In the genomic region with DNA sequence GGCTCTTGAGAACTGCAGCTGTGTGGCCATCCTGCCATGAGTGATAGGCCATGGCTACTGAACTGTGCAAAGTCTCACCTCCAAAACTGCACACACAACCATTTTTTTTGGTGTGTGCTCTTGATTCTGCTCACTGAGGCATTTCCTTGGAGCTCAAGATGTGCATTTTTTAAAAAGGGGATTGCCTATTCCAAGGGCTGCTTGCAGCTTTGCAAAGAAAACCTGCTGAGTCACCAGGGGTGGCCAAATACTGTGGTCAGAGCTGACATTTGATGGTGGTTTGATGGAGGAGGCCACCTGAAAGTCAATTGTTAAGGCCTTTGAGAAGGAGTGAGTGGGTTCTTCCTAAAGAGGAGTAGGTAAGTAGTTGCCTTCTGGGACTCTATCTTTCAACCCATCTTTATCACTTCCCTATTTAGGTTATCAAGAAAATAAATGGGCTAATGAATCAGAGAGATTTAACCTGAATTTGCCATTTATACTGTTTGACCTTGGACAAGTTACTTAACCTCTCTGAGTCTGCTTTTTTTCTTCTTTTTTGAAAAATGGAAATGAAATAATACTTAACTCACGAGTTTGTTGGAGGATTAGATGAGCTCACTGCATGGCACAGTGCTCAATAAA, we compare ENCODE assay signal across 2 cellular contexts.
TF ChIP-seq lines count a peak whose summit lies in the region.

No MANE protein-coding gene starts in this region.

TF ChIP-seq in SK-N-SH treated with all-trans-retinoic acid at 6 μM for 48 hours, 23 proteins besides CTCF, POLR2A, EP300 and RAD21 (continued from another document):
- TF ChIP-seq, protein P1, sequence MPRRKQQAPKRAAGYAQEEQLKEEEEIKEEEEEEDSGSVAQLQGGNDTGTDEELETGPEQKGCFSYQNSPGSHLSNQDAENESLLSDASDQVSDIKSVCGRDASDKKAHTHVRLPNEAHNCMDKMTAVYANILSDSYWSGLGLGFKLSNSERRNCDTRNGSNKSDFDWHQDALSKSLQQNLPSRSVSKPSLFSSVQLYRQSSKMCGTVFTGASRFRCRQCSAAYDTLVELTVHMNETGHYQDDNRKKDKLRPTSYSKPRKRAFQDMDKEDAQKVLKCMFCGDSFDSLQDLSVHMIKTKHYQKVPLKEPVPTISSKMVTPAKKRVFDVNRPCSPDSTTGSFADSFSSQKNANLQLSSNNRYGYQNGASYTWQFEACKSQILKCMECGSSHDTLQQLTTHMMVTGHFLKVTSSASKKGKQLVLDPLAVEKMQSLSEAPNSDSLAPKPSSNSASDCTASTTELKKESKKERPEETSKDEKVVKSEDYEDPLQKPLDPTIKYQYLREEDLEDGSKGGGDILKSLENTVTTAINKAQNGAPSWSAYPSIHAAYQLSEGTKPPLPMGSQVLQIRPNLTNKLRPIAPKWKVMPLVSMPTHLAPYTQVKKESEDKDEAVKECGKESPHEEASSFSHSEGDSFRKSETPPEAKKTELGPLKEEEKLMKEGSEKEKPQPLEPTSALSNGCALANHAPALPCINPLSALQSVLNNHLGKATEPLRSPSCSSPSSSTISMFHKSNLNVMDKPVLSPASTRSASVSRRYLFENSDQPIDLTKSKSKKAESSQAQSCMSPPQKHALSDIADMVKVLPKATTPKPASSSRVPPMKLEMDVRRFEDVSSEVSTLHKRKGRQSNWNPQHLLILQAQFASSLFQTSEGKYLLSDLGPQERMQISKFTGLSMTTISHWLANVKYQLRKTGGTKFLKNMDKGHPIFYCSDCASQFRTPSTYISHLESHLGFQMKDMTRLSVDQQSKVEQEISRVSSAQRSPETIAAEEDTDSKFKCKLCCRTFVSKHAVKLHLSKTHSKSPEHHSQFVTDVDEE (CRISPR knock-in tag; IDR thresholded peaks at IDR 0.05): no peak
- TF ChIP-seq GLIS3 (CRISPR knock-in tag; IDR thresholded peaks at IDR 0.05): no peak
- TF ChIP-seq BACH2 (CRISPR knock-in tag; IDR thresholded peaks at IDR 0.05; ENCODE audit: borderline replicate concordance): no peak
- no peak for TF ChIP-seq CSDC2 (CRISPR knock-in tag; IDR thresholded peaks at IDR 0.05)
- TF ChIP-seq SNAI2 (CRISPR knock-in tag; IDR thresholded peaks at IDR 0.05): no peak
- TF ChIP-seq TCF4 (CRISPR knock-in tag; IDR thresholded peaks at IDR 0.05; ENCODE audit: borderline replicate concordance): no peak
- TF ChIP-seq, protein P2, sequence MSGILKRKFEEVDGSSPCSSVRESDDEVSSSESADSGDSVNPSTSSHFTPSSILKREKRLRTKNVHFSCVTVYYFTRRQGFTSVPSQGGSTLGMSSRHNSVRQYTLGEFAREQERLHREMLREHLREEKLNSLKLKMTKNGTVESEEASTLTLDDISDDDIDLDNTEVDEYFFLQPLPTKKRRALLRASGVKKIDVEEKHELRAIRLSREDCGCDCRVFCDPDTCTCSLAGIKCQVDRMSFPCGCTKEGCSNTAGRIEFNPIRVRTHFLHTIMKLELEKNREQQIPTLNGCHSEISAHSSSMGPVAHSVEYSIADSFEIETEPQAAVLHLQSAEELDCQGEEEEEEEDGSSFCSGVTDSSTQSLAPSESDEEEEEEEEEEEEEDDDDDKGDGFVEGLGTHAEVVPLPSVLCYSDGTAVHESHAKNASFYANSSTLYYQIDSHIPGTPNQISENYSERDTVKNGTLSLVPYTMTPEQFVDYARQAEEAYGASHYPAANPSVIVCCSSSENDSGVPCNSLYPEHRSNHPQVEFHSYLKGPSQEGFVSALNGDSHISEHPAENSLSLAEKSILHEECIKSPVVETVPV (CRISPR knock-in tag; IDR thresholded peaks at IDR 0.05): no peak
- TF ChIP-seq ESRRG (CRISPR knock-in tag; IDR thresholded peaks at IDR 0.05): no peak
- no peak for TF ChIP-seq RARB (CRISPR knock-in tag; IDR thresholded peaks at IDR 0.05)
- TF ChIP-seq ZNF565 (CRISPR knock-in tag; conservative IDR thresholded peaks at IDR 0.05; ENCODE audit: low read depth): no peak
- TF ChIP-seq, protein P3, sequence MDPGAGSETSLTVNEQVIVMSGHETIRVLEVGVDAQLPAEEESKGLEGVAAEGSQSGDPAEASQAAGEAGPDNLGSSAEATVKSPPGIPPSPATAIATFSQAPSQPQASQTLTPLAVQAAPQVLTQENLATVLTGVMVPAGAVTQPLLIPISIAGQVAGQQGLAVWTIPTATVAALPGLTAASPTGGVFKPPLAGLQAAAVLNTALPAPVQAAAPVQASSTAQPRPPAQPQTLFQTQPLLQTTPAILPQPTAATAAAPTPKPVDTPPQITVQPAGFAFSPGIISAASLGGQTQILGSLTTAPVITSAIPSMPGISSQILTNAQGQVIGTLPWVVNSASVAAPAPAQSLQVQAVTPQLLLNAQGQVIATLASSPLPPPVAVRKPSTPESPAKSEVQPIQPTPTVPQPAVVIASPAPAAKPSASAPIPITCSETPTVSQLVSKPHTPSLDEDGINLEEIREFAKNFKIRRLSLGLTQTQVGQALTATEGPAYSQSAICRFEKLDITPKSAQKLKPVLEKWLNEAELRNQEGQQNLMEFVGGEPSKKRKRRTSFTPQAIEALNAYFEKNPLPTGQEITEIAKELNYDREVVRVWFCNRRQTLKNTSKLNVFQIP (CRISPR knock-in tag; IDR thresholded peaks at IDR 0.05; ENCODE audit: borderline replicate concordance, low read depth): no peak
TF ChIP-seq in SK-N-SH treated with all-trans-retinoic acid at 6 μM for 48 hours: peak in this region for 0.

TF ChIP-seq in SK-N-SH, 30 proteins besides CTCF, POLR2A, EP300 and RAD21 (continued from another document):
- TF ChIP-seq, protein P4, sequence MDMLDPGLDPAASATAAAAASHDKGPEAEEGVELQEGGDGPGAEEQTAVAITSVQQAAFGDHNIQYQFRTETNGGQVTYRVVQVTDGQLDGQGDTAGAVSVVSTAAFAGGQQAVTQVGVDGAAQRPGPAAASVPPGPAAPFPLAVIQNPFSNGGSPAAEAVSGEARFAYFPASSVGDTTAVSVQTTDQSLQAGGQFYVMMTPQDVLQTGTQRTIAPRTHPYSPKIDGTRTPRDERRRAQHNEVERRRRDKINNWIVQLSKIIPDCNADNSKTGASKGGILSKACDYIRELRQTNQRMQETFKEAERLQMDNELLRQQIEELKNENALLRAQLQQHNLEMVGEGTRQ (IDR thresholded peaks at IDR 0.05; ENCODE audit: borderline replicate concordance, low read depth, low read length): no peak
- TF ChIP-seq, protein P5, sequence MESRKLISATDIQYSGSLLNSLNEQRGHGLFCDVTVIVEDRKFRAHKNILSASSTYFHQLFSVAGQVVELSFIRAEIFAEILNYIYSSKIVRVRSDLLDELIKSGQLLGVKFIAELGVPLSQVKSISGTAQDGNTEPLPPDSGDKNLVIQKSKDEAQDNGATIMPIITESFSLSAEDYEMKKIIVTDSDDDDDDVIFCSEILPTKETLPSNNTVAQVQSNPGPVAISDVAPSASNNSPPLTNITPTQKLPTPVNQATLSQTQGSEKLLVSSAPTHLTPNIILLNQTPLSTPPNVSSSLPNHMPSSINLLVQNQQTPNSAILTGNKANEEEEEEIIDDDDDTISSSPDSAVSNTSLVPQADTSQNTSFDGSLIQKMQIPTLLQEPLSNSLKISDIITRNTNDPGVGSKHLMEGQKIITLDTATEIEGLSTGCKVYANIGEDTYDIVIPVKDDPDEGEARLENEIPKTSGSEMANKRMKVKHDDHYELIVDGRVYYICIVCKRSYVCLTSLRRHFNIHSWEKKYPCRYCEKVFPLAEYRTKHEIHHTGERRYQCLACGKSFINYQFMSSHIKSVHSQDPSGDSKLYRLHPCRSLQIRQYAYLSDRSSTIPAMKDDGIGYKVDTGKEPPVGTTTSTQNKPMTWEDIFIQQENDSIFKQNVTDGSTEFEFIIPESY (IDR thresholded peaks at IDR 0.05; ENCODE audit: borderline replicate concordance, low read depth): no peak
TF ChIP-seq in SK-N-SH: peak in this region for 0.
